ENCODE assay signal across 8 cellular contexts in the genomic region with DNA sequence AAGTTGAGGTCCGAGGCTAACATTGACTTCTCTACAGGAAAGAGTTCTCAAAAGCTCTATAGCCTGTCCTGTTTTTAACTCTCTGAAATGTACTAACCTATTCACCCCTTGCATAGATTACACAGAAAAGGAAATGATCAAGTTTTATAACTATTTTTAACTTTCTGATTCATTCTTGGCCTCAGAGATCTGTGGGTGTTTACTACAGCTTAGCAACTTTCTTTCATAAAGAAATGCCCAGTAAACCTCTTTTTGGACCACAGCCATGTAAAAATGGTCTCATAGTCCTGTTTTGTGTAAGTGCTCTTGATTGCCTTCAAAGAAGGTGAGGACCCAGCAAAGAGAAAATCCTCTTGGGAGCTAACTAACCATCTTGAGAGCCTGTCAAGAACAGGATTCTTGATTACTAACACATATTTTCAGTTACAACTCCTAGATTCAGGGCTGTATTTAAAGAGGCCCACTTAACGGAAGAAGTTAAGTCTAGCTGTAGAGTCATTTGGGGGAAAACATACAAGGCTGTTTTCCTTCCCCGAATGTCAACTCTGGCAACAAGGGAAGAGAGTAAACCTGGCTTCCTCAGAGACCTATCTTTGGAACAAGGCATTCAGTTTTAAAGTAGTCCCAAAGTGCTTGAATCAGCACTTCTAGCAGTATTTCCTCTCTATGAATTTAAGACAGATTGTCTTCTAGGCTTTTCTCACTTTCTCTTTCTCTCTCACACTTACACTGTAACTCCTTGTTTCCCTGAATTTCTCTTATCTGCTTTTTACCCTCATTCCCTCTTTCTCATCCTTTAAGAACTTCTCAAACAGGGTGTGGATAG.
DNase-seq lines count a peak whose midpoint lies in the region; ATAC-seq, FAIRE-seq and TF ChIP-seq lines count a peak whose summit lies in the region.

No MANE protein-coding gene starts in this region.

- no peaks in the 10 kb centered on the region for H3K36me3 ChIP-seq in GM06990 (ENCODE audit: control insufficient read depth, insufficient read depth, low read length)
- H3K36me3 ChIP-seq in endothelial cell of umbilical vein (ENCODE audit: control insufficient read depth in 2 of 2, extremely low read depth in 1 of 2, insufficient read depth in 2 of 2, low read length in 2 of 2): no peaks in the 10 kb centered on the region

- peak overlapping the region; percentile 2 for H3K4me2 ChIP-seq in endothelial cell of umbilical vein (ENCODE audit: insufficient read depth, low read length)

- POLR2A ChIA-PET in endothelial cell of umbilical vein (lab: Charles Lee): no interaction called here

- H3K4me1 ChIP-seq in endothelial cell of umbilical vein (ENCODE audit: control insufficient read depth, extremely low read depth, insufficient read depth, low read length): peaks cover 22% of the 10 kb centered on the region

- no peaks in the 10 kb centered on the region for H3K9me1 ChIP-seq in endothelial cell of umbilical vein (replicated peaks; ENCODE audit: control insufficient read depth, extremely low read depth, insufficient read depth, low read length)

- H3K4me3 ChIP-seq in GM06990 (replicated peaks; ENCODE audit: low read depth, low read length) (no peak overlapping the region), endothelial cell of umbilical vein (replicated peaks in 1 of 3; ENCODE audit: insufficient read depth in 1 of 3, low read depth in 1 of 3, low read length in 3 of 3) (no peak overlapping the region)

- H3K27me3 ChIP-seq in GM06990 (replicated peaks; ENCODE audit: control insufficient read depth, insufficient read depth, low read length) (no peaks in the 10 kb centered on the region; the same call in 1 of the 2 replicates), endothelial cell of umbilical vein (ENCODE audit: control insufficient read depth in 2 of 2, insufficient read depth in 2 of 2, low read length in 2 of 2) (peaks cover 0 to 12% of the 10 kb centered on the region in 2 experiments)

- dilution Hi-C loops in endothelial cell of umbilical vein (cut with MboI; ENCODE audit: extremely low pct_ligation_motif_present, low sequenced_read_pairs): no loop called here

- no peak for TF ChIP-seq POLR2A in endothelial cell of umbilical vein (IDR thresholded peaks at IDR 0.05; ENCODE audit: low read depth, low read length)

- peak overlapping the region; percentile 13 for H3K27ac ChIP-seq in endothelial cell of umbilical vein (ENCODE audit: insufficient read depth, low read depth, low read length)

- ATAC-seq in GM19468 (IDR thresholded peaks at IDR 0.05; ENCODE audit: extremely low read depth, unreplicated experiment) (peak; percentile 71), HG03432 (IDR thresholded peaks at IDR 0.05; ENCODE audit: unreplicated experiment) (peak; percentile 92)

- DNase-seq in GM06990 (ENCODE audit: extremely low read depth, insufficient read length): peak; percentile 67
- DNase-seq in endothelial cell of umbilical vein (ENCODE audit: low read depth, low spot score): peak; percentile 56
- DNase-seq in cortex of kidney (lab: John Stamatoyannopoulos, UW): no peak
- no peak for DNase-seq in NCI-H774 (lab: John Stamatoyannopoulos, UW)
- DNase-seq in NCI-H82 treated with DMSO at 0.1 percent for 48 hours (lab: John Stamatoyannopoulos, UW; ENCODE audit: unreplicated experiment): no peak
- DNase-seq in SHP77 treated with DMSO at 0.1 percent for 48 hours (lab: John Stamatoyannopoulos, UW): no peak

- CTCF ChIA-PET in endothelial cell of umbilical vein (lab: Charles Lee): interaction anchor here (1.2 to 1.3 kb wide), 2 partner anchors 16 to 35 kb away, joined by 3 to 4 read pairs; no protein-coding TSS in a partner anchor

- no peaks in the 10 kb centered on the region for H3K79me2 ChIP-seq in endothelial cell of umbilical vein (ENCODE audit: control insufficient read depth, insufficient read depth, low read length)

- intact Hi-C loops in endothelial cell of umbilical vein (cut with micrococcal nuclease): no loop called here

- no peaks in the 10 kb centered on the region for H4K20me1 ChIP-seq in endothelial cell of umbilical vein (replicated peaks; ENCODE audit: control insufficient read depth, extremely low read depth, insufficient read depth, low read length)

- no peaks in the 10 kb centered on the region for H3K9me3 ChIP-seq in endothelial cell of umbilical vein (replicated peaks; ENCODE audit: control insufficient read depth, insufficient read depth, low read length)

- no peak overlapping the region for H3K9ac ChIP-seq in endothelial cell of umbilical vein (replicated peaks; ENCODE audit: extremely low read depth, insufficient read depth, low read length)

- TF ChIP-seq CTCF in GM06990 (IDR thresholded peaks at IDR 0.05; ENCODE audit: insufficient read depth, low read length, poor library complexity, severe bottlenecking) (no peak), endothelial cell of umbilical vein (IDR thresholded peaks at IDR 0.05; ENCODE audit: extremely low read depth in 1 of 2, insufficient read depth in 1 of 2, low read depth in 1 of 2, low read length in 2 of 2) (no peak)

- H2AFZ ChIP-seq in endothelial cell of umbilical vein (ENCODE audit: low read depth, low read length): no peak overlapping the region

- BruUV-seq in endothelial cell of umbilical vein (replicated peaks; lab: Mats Ljungman, UMichigan): no TSS peak

- peak; percentile 55 for FAIRE-seq in endothelial cell of umbilical vein (lab: Jason Lieb, UNC)

TF ChIP-seq in endothelial cell of umbilical vein, 7 proteins besides CTCF, POLR2A, EP300 and RAD21:
- TF ChIP-seq JUN (IDR thresholded peaks at IDR 0.05; ENCODE audit: borderline replicate concordance, insufficient read depth, insufficient read length, low read depth) (peak; percentile 65), GATA2 (IDR thresholded peaks at IDR 0.05; ENCODE audit: insufficient read depth, insufficient read length, low read depth, low read length) (no peak), FOS (IDR thresholded peaks at IDR 0.05; ENCODE audit: borderline replicate concordance, insufficient read depth, low read length) (peak; percentile 39)

Comparison
In these comparisons a context has a peak if more than half of its experiments do, and no peak if none do; other contexts are left out.
1. DNase-seq: peak in GM06990 (single experiment) and endothelial cell of umbilical vein (single experiment); none in cortex of kidney (single experiment), NCI-H774 (single experiment), NCI-H82 treated with DMSO at 0.1 percent for 48 hours (single experiment) and SHP77 treated with DMSO at 0.1 percent for 48 hours (single experiment).